8 cellular contexts compared by ENCODE assay signal in the genomic region with DNA sequence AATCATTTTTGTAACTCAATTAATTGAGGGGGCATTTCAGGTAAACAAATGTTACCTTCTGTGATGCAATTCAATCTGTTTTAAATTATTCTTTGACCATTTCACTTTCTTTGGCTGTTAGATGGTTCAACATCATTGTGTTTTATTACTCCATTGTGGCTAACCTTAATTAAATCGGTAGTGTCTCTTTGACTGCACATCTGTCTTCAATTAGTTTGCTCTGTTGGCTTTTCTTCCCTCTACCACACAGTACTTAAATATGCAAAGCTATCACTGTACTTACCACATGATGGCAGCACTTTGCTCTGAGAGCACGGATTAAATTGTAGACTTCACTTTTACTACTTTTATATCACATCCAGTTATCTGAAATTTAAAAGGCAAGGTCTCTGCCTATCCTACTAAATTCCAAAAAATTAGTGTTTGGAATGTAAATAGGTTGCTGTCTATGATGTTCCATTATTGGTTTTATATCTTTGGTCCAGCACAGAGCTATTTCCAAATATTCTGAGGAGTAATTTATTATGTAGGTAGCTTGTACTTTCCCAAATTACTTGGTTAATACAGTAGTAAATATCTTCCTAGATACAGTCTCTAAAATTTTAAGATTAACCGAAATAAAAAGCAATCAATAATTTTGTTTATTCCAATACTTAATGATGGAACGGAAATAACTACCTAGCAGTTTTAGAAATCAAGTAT.
DNase-seq lines count a peak whose midpoint lies in the region; ATAC-seq and TF ChIP-seq lines count a peak whose summit lies in the region.

No MANE protein-coding gene starts in this region.

- CTCF ChIA-PET in activated naive CD4-positive, alpha-beta T cell treated with anti-CD3 and anti-CD28 coated beads for 36 hours (lab: Charles Lee), result interaction anchor here (0.7 to 1.3 kb wide), 2 partner anchors 11 to 352 kb away, joined by 3 to 4 read pairs; a partner anchor contains a TSS

- no peaks in the 10 kb centered on the region for H3K9me2 ChIP-seq in SU-DHL-6 (replicated peaks; ENCODE audit: insufficient read depth, low read length)

- no peaks in the 10 kb centered on the region for H3K9me3 Mint-ChIP-seq in activated naive CD4-positive, alpha-beta T cell treated with anti-CD3 and anti-CD28 coated beads for 36 hours
- no peaks in the 10 kb centered on the region for H3K9me3 Mint-ChIP-seq in stimulated activated naive B cell treated with anti-CD40 and anti-IgM and Interleukin-4, amounts not matched to agents 10 μg/mL and 1 μg/mL and 100 μg/mL, for 72 hours
- no peaks in the 10 kb centered on the region for H3K9me3 Mint-ChIP-seq in activated T-cell treated with anti-CD3 and anti-CD28 coated beads, Interleukin-2, amount 50 U/mL, for 24 hours

- no peaks in the 10 kb centered on the region for H3K4me1 ChIP-seq in gastroesophageal sphincter

- no peak for TF ChIP-seq POLR2A in gastroesophageal sphincter (IDR thresholded peaks at IDR 0.05)

- H3K9me3 ChIP-seq in SU-DHL-6 (ENCODE audit: insufficient read depth, low read length) (no peaks in the 10 kb centered on the region), gastroesophageal sphincter (no peaks in the 10 kb centered on the region)

- H3K36me3 ChIP-seq in SU-DHL-6 (ENCODE audit: low read length) (no peaks in the 10 kb centered on the region), gastroesophageal sphincter (no peaks in the 10 kb centered on the region)

- intact Hi-C loops in activated naive CD4-positive, alpha-beta T cell treated with anti-CD3 and anti-CD28 coated beads for 36 hours (cut with micrococcal nuclease), result loop anchor here (1.0 to 2.0 kb wide), 2 partner anchors 460 to 846 kb away; no protein-coding TSS in a partner anchor

- H3K4me3 ChIP-seq in SU-DHL-6 (ENCODE audit: insufficient read depth, low read length, poor library complexity, severe bottlenecking) (no peak overlapping the region), gastroesophageal sphincter (no peak overlapping the region)

- no peak overlapping the region for H3K4me2 ChIP-seq in SU-DHL-6 (ENCODE audit: low read depth, low read length, poor library complexity, severe bottlenecking)

- H3K4me3 Mint-ChIP-seq in activated naive CD4-positive, alpha-beta T cell treated with anti-CD3 and anti-CD28 coated beads for 36 hours, result no peak overlapping the region
- H3K4me3 Mint-ChIP-seq in stimulated activated naive B cell treated with anti-CD40 and anti-IgM and Interleukin-4, amounts not matched to agents 10 μg/mL and 1 μg/mL and 100 μg/mL, for 72 hours, result no peak overlapping the region
- no peak overlapping the region for H3K4me3 Mint-ChIP-seq in activated T-cell treated with anti-CD3 and anti-CD28 coated beads, Interleukin-2, amount 50 U/mL, for 24 hours

- no peak overlapping the region for H3K9ac ChIP-seq in SU-DHL-6 (ENCODE audit: low read length)

- TF ChIP-seq CTCF in SU-DHL-6 (IDR thresholded peaks at IDR 0.05; ENCODE audit: insufficient read depth, low read length, poor library complexity, severe bottlenecking) (peak; percentile 72), gastroesophageal sphincter (IDR thresholded peaks at IDR 0.05) (peak in 3 of 4 experiments; percentile 7 to 47 (median 23))

- no peaks in the 10 kb centered on the region; the same call in 1 of the 2 replicates for H4K20me1 ChIP-seq in SU-DHL-6 (ENCODE audit: low read depth, low read length)

- H3K27me3 Mint-ChIP-seq in activated naive CD4-positive, alpha-beta T cell treated with anti-CD3 and anti-CD28 coated beads for 36 hours (ENCODE audit: low read depth), result no peaks in the 10 kb centered on the region
- no peaks in the 10 kb centered on the region for H3K27me3 Mint-ChIP-seq in stimulated activated naive B cell treated with anti-CD40 and anti-IgM and Interleukin-4, amounts not matched to agents 10 μg/mL and 1 μg/mL and 100 μg/mL, for 72 hours
- H3K27me3 Mint-ChIP-seq in activated T-cell treated with anti-CD3 and anti-CD28 coated beads, Interleukin-2, amount 50 U/mL, for 24 hours, result no peaks in the 10 kb centered on the region

- peak; percentile 11 for DNase-seq in activated naive CD4-positive, alpha-beta T cell treated with anti-CD3 and anti-CD28 coated beads for 36 hours
- DNase-seq in activated naive CD4-positive, alpha-beta T cell (lab: John Stamatoyannopoulos, UW), result no peak
- peak; percentile 40 for DNase-seq in NCI-H1417 treated with DMSO at 0.1 percent for 48 hours (lab: John Stamatoyannopoulos, UW)
- DNase-seq in stimulated activated naive B cell treated with anti-CD40 and anti-IgM and Interleukin-4, amounts not matched to agents 10 μg/mL and 1 μg/mL and 100 μg/mL, for 72 hours, result no peak
- DNase-seq in activated T-cell treated with anti-CD3 and anti-CD28 coated beads, Interleukin-2, amount 50 U/mL, for 24 hours, result no peak

- ATAC-seq in HG02610 (IDR thresholded peaks at IDR 0.05; ENCODE audit: unreplicated experiment) (peak; percentile 88), gastroesophageal sphincter (no peak)
- ATAC-seq in stimulated activated naive B cell treated with anti-CD40 and anti-IgM and Interleukin-4, amounts not matched to agents 10 μg/mL and 1 μg/mL and 100 μg/mL, for 72 hours (replicated peaks), result peak; percentile 58 to 66

- H2AFZ ChIP-seq in SU-DHL-6 (ENCODE audit: low read depth, low read length, severe bottlenecking), result no peak overlapping the region

- no peaks in the 10 kb centered on the region for H3K27me3 ChIP-seq in SU-DHL-6 (ENCODE audit: low read length)
- H3K27me3 ChIP-seq in gastroesophageal sphincter, result no peaks in the 10 kb centered on the region

- H3K27ac ChIP-seq in SU-DHL-6 (ENCODE audit: low read depth, low read length) (no peak overlapping the region), gastroesophageal sphincter (no peak overlapping the region)

- no peaks in the 10 kb centered on the region for H3K36me3 Mint-ChIP-seq in activated naive CD4-positive, alpha-beta T cell treated with anti-CD3 and anti-CD28 coated beads for 36 hours (ENCODE audit: low read depth)
- no peaks in the 10 kb centered on the region for H3K36me3 Mint-ChIP-seq in stimulated activated naive B cell treated with anti-CD40 and anti-IgM and Interleukin-4, amounts not matched to agents 10 μg/mL and 1 μg/mL and 100 μg/mL, for 72 hours
- no peaks in the 10 kb centered on the region for H3K36me3 Mint-ChIP-seq in activated T-cell treated with anti-CD3 and anti-CD28 coated beads, Interleukin-2, amount 50 U/mL, for 24 hours (ENCODE audit: low read depth)

- no peaks in the 10 kb centered on the region for H3F3A ChIP-seq in SU-DHL-6 (ENCODE audit: insufficient read depth)

- H3K27ac Mint-ChIP-seq in activated naive CD4-positive, alpha-beta T cell treated with anti-CD3 and anti-CD28 coated beads for 36 hours, result no peak overlapping the region
- no peak overlapping the region for H3K27ac Mint-ChIP-seq in stimulated activated naive B cell treated with anti-CD40 and anti-IgM and Interleukin-4, amounts not matched to agents 10 μg/mL and 1 μg/mL and 100 μg/mL, for 72 hours
- H3K27ac Mint-ChIP-seq in activated T-cell treated with anti-CD3 and anti-CD28 coated beads, Interleukin-2, amount 50 U/mL, for 24 hours, result no peak overlapping the region

- WGBS in gastroesophageal sphincter (ENCODE audit: low coverage in 1 of 2), 2 donors, result 10 to 27% methylated on average over 4 of the region's 4 CpGs

- H3K4me1 Mint-ChIP-seq in activated naive CD4-positive, alpha-beta T cell treated with anti-CD3 and anti-CD28 coated beads for 36 hours (ENCODE audit: low read depth), result no peaks in the 10 kb centered on the region
- H3K4me1 Mint-ChIP-seq in stimulated activated naive B cell treated with anti-CD40 and anti-IgM and Interleukin-4, amounts not matched to agents 10 μg/mL and 1 μg/mL and 100 μg/mL, for 72 hours, result no peaks in the 10 kb centered on the region
- no peaks in the 10 kb centered on the region for H3K4me1 Mint-ChIP-seq in activated T-cell treated with anti-CD3 and anti-CD28 coated beads, Interleukin-2, amount 50 U/mL, for 24 hours (ENCODE audit: low read depth)

- no peaks in the 10 kb centered on the region for H3K79me2 ChIP-seq in SU-DHL-6 (ENCODE audit: insufficient read depth, low read length)

- TF ChIP-seq EP300 in gastroesophageal sphincter (IDR thresholded peaks at IDR 0.05), result no peak

Comparison
In these comparisons a context has a peak if more than half of its experiments do, and no peak if none do; other contexts are left out.
1. DNase-seq: peak in activated naive CD4-positive, alpha-beta T cell treated with anti-CD3 and anti-CD28 coated beads for 36 hours (single experiment) and NCI-H1417 treated with DMSO at 0.1 percent for 48 hours (single experiment); none in activated naive CD4-positive, alpha-beta T cell (0 of 4), stimulated activated naive B cell treated with anti-CD40 and anti-IgM and Interleukin-4, amounts not matched to agents 10 μg/mL and 1 μg/mL and 100 μg/mL, for 72 hours (single experiment) and activated T-cell treated with anti-CD3 and anti-CD28 coated beads, Interleukin-2, amount 50 U/mL, for 24 hours (single experiment).